8 cellular contexts compared by ENCODE assay signal in the genomic region with DNA sequence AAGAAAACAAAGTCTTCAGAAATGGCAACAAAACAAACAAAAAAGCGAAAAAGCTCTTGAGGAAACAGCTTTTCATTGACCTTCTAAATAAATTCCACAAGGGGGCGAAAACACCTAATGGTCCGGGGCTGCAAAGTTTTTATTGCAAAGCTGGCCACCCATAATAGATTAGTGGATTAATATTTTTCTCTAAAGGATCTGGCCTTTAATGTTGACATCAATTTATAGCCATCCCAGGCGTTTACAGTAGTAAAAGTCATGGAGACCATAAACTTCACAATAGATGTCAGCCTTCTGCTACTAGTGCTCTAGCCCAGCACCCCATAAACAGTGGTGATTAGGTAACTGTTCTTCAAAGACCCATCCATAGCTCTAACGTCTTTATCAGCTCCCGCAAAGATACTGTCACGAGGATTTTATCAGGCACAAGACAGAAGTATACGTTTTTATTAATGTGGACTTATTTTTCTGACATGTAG. TPM values are rescaled to one million over a fixed set of nuclear protein-coding genes. Genes with fewer than 3 reads are reported as not detected.
A peak's percentile ranks its signal among the peaks of the same experiment; 100 is the strongest.
DNase-seq lines count a peak whose midpoint lies in the region; ATAC-seq, FAIRE-seq and TF ChIP-seq lines count a peak whose summit lies in the region.

No MANE protein-coding gene starts in this region.

- no peak for TF ChIP-seq EP300 in stomach (IDR thresholded peaks at IDR 0.05)

- peak overlapping the region; percentile 49 for H3K27ac ChIP-seq in astrocyte (ENCODE audit: low read depth, low read length)
- peak overlapping the region in 4 of 5 donors; percentile 41 to 100 (median 97) for H3K27ac ChIP-seq in stomach

- H4K20me1 ChIP-seq in astrocyte (ENCODE audit: insufficient read depth, low read length) = peaks cover 30% of the 10 kb centered on the region

- no peak for ATAC-seq in GM18502 (IDR thresholded peaks at IDR 0.05; ENCODE audit: poor library complexity, unreplicated experiment)

- peak overlapping the region; percentile 99 for H3K9ac ChIP-seq in astrocyte (ENCODE audit: low read length)

- H3K4me1 Mint-ChIP-seq in astrocyte (ENCODE audit: low read depth, unreplicated experiment) = peaks cover 28% of the 10 kb centered on the region
- peaks cover 32 to 36% of the 10 kb centered on the region in 2 donors for H3K4me1 Mint-ChIP-seq in immature natural killer cell

- H3K4me3 ChIP-seq in GM12875 (ENCODE audit: low read depth, low read length) (no peak overlapping the region), astrocyte (ENCODE audit: insufficient read depth, low read depth, low read length) (no peak overlapping the region), stomach (peak overlapping the region in 1 of 4 donors; percentile 93)

- H3K9me3 Mint-ChIP-seq in astrocyte (ENCODE audit: unreplicated experiment) (no peaks in the 10 kb centered on the region), immature natural killer cell (no peaks in the 10 kb centered on the region)

- peaks cover 37% of the 10 kb centered on the region for H3K79me2 ChIP-seq in astrocyte (ENCODE audit: insufficient read depth, low read length)

- H3K4me1 ChIP-seq in astrocyte (ENCODE audit: insufficient read depth, low read length) = peaks cover 22% of the 10 kb centered on the region
- peaks cover 11 to 50% (median 38%) of the 10 kb centered on the region in 4 donors for H3K4me1 ChIP-seq in stomach

- TF ChIP-seq CTCF in GM12875 (IDR thresholded peaks at IDR 0.05; ENCODE audit: borderline replicate concordance, insufficient read depth, low read depth, low read length) (peak; percentile 35; the same call in 1 of the 2 replicates), astrocyte (IDR thresholded peaks at IDR 0.05; ENCODE audit: insufficient read depth, low read depth, low read length) (peak; percentile 69), stomach (IDR thresholded peaks at IDR 0.05) (peak in 5 of 7 experiments; percentile 46 to 78 (median 65))

- intact Hi-C loops in stomach (cut with DNase I; ENCODE audit: low total_unique reads) = loop anchor here (10.0 kb wide), 2 partner anchors 555 to 1075 kb away; no protein-coding TSS in a partner anchor

- H3K4me3 Mint-ChIP-seq in astrocyte (ENCODE audit: unreplicated experiment) (peak overlapping the region; percentile 100), immature natural killer cell (no peak overlapping the region)

- H2AFZ ChIP-seq in astrocyte (ENCODE audit: low read depth, low read length) = no peak overlapping the region

- H3K27ac Mint-ChIP-seq in astrocyte (ENCODE audit: unreplicated experiment) = peak overlapping the region; percentile 80
- H3K27ac Mint-ChIP-seq in immature natural killer cell = peak overlapping the region in 3 of 6 donors; percentile 9 to 64 (median 52)

- peak; percentile 39 for DNase-seq in Ammon's horn (ENCODE audit: low spot score)
- peak; percentile 65 for DNase-seq in NCI-H526 treated with DMSO at 0.1 percent for 48 hours (lab: John Stamatoyannopoulos, UW)
- peak; percentile 63 for DNase-seq in astrocyte (ENCODE audit: low read depth)
- peak; percentile 42 to 57 (median 45) for DNase-seq in immature natural killer cell
- no peak for DNase-seq in stomach
- no peak for DNase-seq in stimulated activated CD4-positive, alpha-beta T cell treated with anti-CD3 and anti-CD28 coated beads, Interleukin-12 subunit alpha, Interleukin-12 subunit beta, amount 100 ng/mL, for 4 hours

- FAIRE-seq in astrocyte (lab: Jason Lieb, UNC) = peak; percentile 17

- no peaks in the 10 kb centered on the region for H3K27me3 ChIP-seq in astrocyte (ENCODE audit: insufficient read depth, low read length)
- H3K27me3 ChIP-seq in stomach = no peaks in the 10 kb centered on the region

- H3K4me2 ChIP-seq in astrocyte (ENCODE audit: low read length) = peak overlapping the region; percentile 93

- WGBS in stomach, 5 donors = 3 to 12% (median 6%) methylated on average over 8 of the region's 8 CpGs

- no peaks in the 10 kb centered on the region for H3K27me3 Mint-ChIP-seq in astrocyte (ENCODE audit: low read depth, unreplicated experiment)
- H3K27me3 Mint-ChIP-seq in immature natural killer cell (ENCODE audit: low read depth in 3 of 3) = peaks cover 12 to 16% (median 12%) of the 10 kb centered on the region in 3 donors

- H3K9me3 ChIP-seq in astrocyte (ENCODE audit: insufficient read depth, low read depth, low read length) (no peaks in the 10 kb centered on the region), stomach (no peaks in the 10 kb centered on the region)

- no peak for TF ChIP-seq POLR2A in stomach (IDR thresholded peaks at IDR 0.05)

- H3K36me3 ChIP-seq in astrocyte (ENCODE audit: insufficient read depth, low read length) (peaks cover 14% of the 10 kb centered on the region), stomach (peaks cover 0 to 27% (median 6%) of the 10 kb centered on the region in 4 donors)

- H3K36me3 Mint-ChIP-seq in astrocyte (ENCODE audit: low read depth, unreplicated experiment) = peaks cover 25% of the 10 kb centered on the region
- H3K36me3 Mint-ChIP-seq in immature natural killer cell = peaks cover 0 to 5% (median 4%) of the 10 kb centered on the region in 3 donors

RNA-seq across cellular contexts. Expression of a gene that starts 4.8 kb away (rescaled TPM):
- total RNA-seq in astrocyte = 348 and 449 TPM in 2 replicates
- polyA plus RNA-seq in immature natural killer cell = 10 to 100 TPM; 11.1 to 36.3 (median 18.4) TPM
- 100 to 1,000 TPM in 1 of 5 donors, 10 to 100 TPM in 4; 22.3 to 102 (median 40.3) TPM for total RNA-seq in stomach
- 10 to 100 TPM; 15.3 to 32.7 (median 18.6) TPM for polyA plus RNA-seq in stomach

Comparison
In these comparisons a context has a peak if more than half of its experiments do, and no peak if none do; other contexts are left out.
1. DNase-seq: peak in Ammon's horn (single experiment), NCI-H526 treated with DMSO at 0.1 percent for 48 hours (single experiment), astrocyte (single experiment) and immature natural killer cell (3 of 3); none in stomach (single experiment) and stimulated activated CD4-positive, alpha-beta T cell treated with anti-CD3 and anti-CD28 coated beads, Interleukin-12 subunit alpha, Interleukin-12 subunit beta, amount 100 ng/mL, for 4 hours (single experiment).
2. Peak in every context shown above with its lines, with median percentiles within 50 percentile points of each other: CTCF ChIP-seq.